ENCODE assay signal across 12 cellular contexts in genomic region chr14:65159281-65160062, GRCh38. TPM values are rescaled to one million over a fixed set of nuclear protein-coding genes. Genes with fewer than 3 reads are reported as not detected.
DNase-seq lines count a peak whose midpoint lies in the region; ATAC-seq, FAIRE-seq and TF ChIP-seq lines count a peak whose summit lies in the region.
"Had no signal": no experiment of that assay in that cellular context is flagged by ENCODE, and none has a peak within 500 bp of the region (broad histone marks: within the 10 kb centered on the region; RNA-seq: fewer than 3 reads in every experiment).

No MANE protein-coding gene starts in this region.

- ATAC-seq in GM19395 (IDR thresholded peaks at IDR 0.05; ENCODE audit: unreplicated experiment): peak; percentile 73
- peak; percentile 64 for ATAC-seq in HG02943 (IDR thresholded peaks at IDR 0.05; ENCODE audit: low read depth, unreplicated experiment)
- ATAC-seq: HCT116 had no signal

- H3K27ac ChIP-seq in OCI-LY7 (ENCODE audit: low read depth, low read length, poor library complexity, severe bottlenecking): peak overlapping the region; percentile 68
- H3K27ac ChIP-seq: BLaER1 treated with 17β-estradiol and CSF1 and Interleukin-3, amounts not matched to agents 10 nM and 100 nM had no signal

- H2AFZ ChIP-seq in OCI-LY7 (ENCODE audit: low read length): peak overlapping the region; percentile 89

- no peaks in the 10 kb centered on the region for H3K79me2 ChIP-seq in OCI-LY7 (ENCODE audit: insufficient read depth, low read depth, low read length)

- no peak for TF ChIP-seq CTCF in OCI-LY7 (conservative IDR thresholded peaks at IDR 0.05; ENCODE audit: low read length)

- DNase-seq in GM12892 (ENCODE audit: insufficient read length): no peak
- peak; percentile 74 for DNase-seq in OCI-LY7 (ENCODE audit: low spot score)
- no peak for DNase-seq in NCI-H345 (lab: John Stamatoyannopoulos, UW)
- DNase-seq in UCSD-AML1 (lab: John Stamatoyannopoulos, UW; ENCODE audit: unreplicated experiment): no peak
- no peak for DNase-seq in MV-4-11 (lab: John Stamatoyannopoulos, UW)
- no peak for DNase-seq in activated CD4-positive, CD25-positive, alpha-beta regulatory T cell (lab: John Stamatoyannopoulos, UW)
- DNase-seq: hypothalamus, NCI-H2081 treated with DMSO at 0.1 percent for 48 hours had no signal

- CTCF ChIA-PET in OCI-LY7 (lab: Charles Lee; ENCODE audit: unreplicated experiment): no interaction called here

- no peaks in the 10 kb centered on the region for H3K9me3 ChIP-seq in OCI-LY7 (ENCODE audit: low read length)
- H3K9me3 ChIP-seq: BLaER1 treated with 17β-estradiol and CSF1 and Interleukin-3, amounts not matched to agents 10 nM and 100 nM had no signal

- FAIRE-seq in GM12892 (lab: Jason Lieb, UNC): peak; percentile 40

- peaks cover 44% of the 10 kb centered on the region for H3K4me1 ChIP-seq in OCI-LY7 (ENCODE audit: insufficient read depth, low read length, poor library complexity, severe bottlenecking)

- no peak for TF ChIP-seq POLR2A in GM12892 (IDR thresholded peaks at IDR 0.05; ENCODE audit: low read depth, low read length)

- H4K20me1 ChIP-seq in OCI-LY7 (ENCODE audit: insufficient read depth, low read length): no peaks in the 10 kb centered on the region
- H4K20me1 ChIP-seq: BLaER1 treated with 17β-estradiol and CSF1 and Interleukin-3, amounts not matched to agents 10 nM and 100 nM had no signal

- intact Hi-C loops in OCI-LY7 (cut with micrococcal nuclease; ENCODE audit: unreplicated experiment): no loop called here

- peak overlapping the region; percentile 47 for H3K4me3 ChIP-seq in OCI-LY7 (ENCODE audit: low read depth, low read length, poor library complexity, severe bottlenecking)
- H3K4me3 ChIP-seq: BLaER1 treated with 17β-estradiol and CSF1 and Interleukin-3, amounts not matched to agents 10 nM and 100 nM had no signal

- H3K36me3 ChIP-seq in OCI-LY7 (ENCODE audit: insufficient read depth, low read length): no peaks in the 10 kb centered on the region
- H3K36me3 ChIP-seq: BLaER1 treated with 17β-estradiol and CSF1 and Interleukin-3, amounts not matched to agents 10 nM and 100 nM had no signal

- no peaks in the 10 kb centered on the region for H3K9me2 ChIP-seq in OCI-LY7 (ENCODE audit: insufficient read depth, low read length)

- H3K4me2 ChIP-seq in OCI-LY7 (ENCODE audit: low read length): peak overlapping the region; percentile 87
- H3K4me2 ChIP-seq: BLaER1 treated with 17β-estradiol and CSF1 and Interleukin-3, amounts not matched to agents 10 nM and 100 nM had no signal

- no TSS peak for BruUV-seq in OCI-LY7 (replicated peaks; lab: Mats Ljungman, UMichigan)

- POLR2A ChIA-PET in OCI-LY7 (lab: Charles Lee): interaction anchor here (0.6 kb wide), 2 partner anchors 11 to 211 kb away, joined by 4 to 7 read pairs; no protein-coding TSS in a partner anchor

RNA-seq across cellular contexts. Expression of gene MAX, which starts 57.2 kb away (rescaled TPM):
- 44.2 TPM for polyA plus RNA-seq in GM12892 (2012; ENCODE audit: missing spikeins)
- total RNA-seq in OCI-LY7 (2014; rRNA removed; shearing (Covaris generic)): 49.1 and 58.3 TPM in 2 replicates
- 91.2 and 94.1 TPM in 2 replicates for total RNA-seq in OCI-LY7 (2022)
